ENCODE assay signal across 14 cellular contexts in genomic region chr1:29382851-29383588, GRCh38.
"Had no signal": no experiment of that assay in that cellular context is flagged by ENCODE, and none has a peak within 500 bp of the region (broad histone marks: within the 10 kb centered on the region; RNA-seq: fewer than 3 reads in every experiment).

No MANE protein-coding gene starts in this region.

- H3K4me1 ChIP-seq: esophagus squamous epithelium, foreskin keratinocyte had no signal

- H3K27ac Mint-ChIP-seq: activated naive CD8-positive, alpha-beta T cell treated with anti-CD3 and anti-CD28 coated beads for 36 hours; dendritic cell treated with granulocyte-macrophage colony-stimulating factor and Interleukin-4, amounts not matched to agents 40 ng/mL and 50 ng/mL, for 4 days; stimulated activated naive B cell treated with anti-CD40 and anti-IgM and Interleukin-4, amounts not matched to agents 10 μg/mL and 1 μg/mL and 100 μg/mL, for 72 hours had no signal

- H3K36me3 ChIP-seq: esophagus squamous epithelium had no signal

- H3K4me3 ChIP-seq: esophagus squamous epithelium, smooth muscle cell had no signal

- H3K4me3 Mint-ChIP-seq: activated naive CD8-positive, alpha-beta T cell treated with anti-CD3 and anti-CD28 coated beads for 36 hours; dendritic cell treated with granulocyte-macrophage colony-stimulating factor and Interleukin-4, amounts not matched to agents 40 ng/mL and 50 ng/mL, for 4 days; neural crest cell; stimulated activated naive B cell treated with anti-CD40 and anti-IgM and Interleukin-4, amounts not matched to agents 10 μg/mL and 1 μg/mL and 100 μg/mL, for 72 hours had no signal

- FAIRE-seq: islet of Langerhans had no signal

- H3K4me2 ChIP-seq: smooth muscle cell had no signal

- H3K4me1 Mint-ChIP-seq: activated naive CD8-positive, alpha-beta T cell treated with anti-CD3 and anti-CD28 coated beads for 36 hours; neural crest cell; stimulated activated naive B cell treated with anti-CD40 and anti-IgM and Interleukin-4, amounts not matched to agents 10 μg/mL and 1 μg/mL and 100 μg/mL, for 72 hours had no signal

- ATAC-seq: foreskin keratinocyte; left ventricle myocardium superior; right cardiac atrium; stimulated activated naive B cell treated with anti-CD40 and anti-IgM and Interleukin-4, amounts not matched to agents 10 μg/mL and 1 μg/mL and 100 μg/mL, for 72 hours had no signal

- DNase-seq: activated gamma-delta T cell; activated naive CD8-positive, alpha-beta T cell treated with anti-CD3 and anti-CD28 coated beads for 36 hours; activated T-cell treated with anti-CD3 and anti-CD28 coated beads, Interleukin-2, amount 50 U/mL, for 48 hours; aorta; esophagus squamous epithelium; left ventricle myocardium superior; right cardiac atrium; stimulated activated naive B cell treated with anti-CD40 and anti-IgM and Interleukin-4, amounts not matched to agents 10 μg/mL and 1 μg/mL and 100 μg/mL, for 72 hours; trophoblast cell had no signal

- H3K27ac ChIP-seq: esophagus squamous epithelium, foreskin keratinocyte had no signal
